2 cellular contexts compared by ENCODE assay signal in genomic region chr6:134026597-134026996, GRCh38.
A peak's percentile ranks its signal among the peaks of the same experiment; 100 is the strongest.
TF ChIP-seq lines count a peak whose summit lies in the region.

No MANE protein-coding gene starts in this region.

TF ChIP-seq in A549, 52 proteins besides CTCF, POLR2A, EP300 and RAD21:
- TF ChIP-seq BHLHE40 (IDR thresholded peaks at IDR 0.05; ENCODE audit: low read depth, low read length) (no peak), ESRRA (IDR thresholded peaks at IDR 0.05; ENCODE audit: borderline replicate concordance, low read length) (no peak), CHD4 (IDR thresholded peaks at IDR 0.05; ENCODE audit: borderline replicate concordance) (no peak), HOXA7 (CRISPR knock-in tag; IDR thresholded peaks at IDR 0.05) (no peak), TFCP2L1 (CRISPR knock-in tag; IDR thresholded peaks at IDR 0.05) (no peak), RFX5 (IDR thresholded peaks at IDR 0.05) (no peak), KDM1A (IDR thresholded peaks at IDR 0.05; ENCODE audit: low read depth) (no peak), FOSL2 (IDR thresholded peaks at IDR 0.05) (no peak), FOSL2 (CRISPR knock-in tag; IDR thresholded peaks at IDR 0.05) (no peak), HOXB5 (CRISPR knock-in tag; IDR thresholded peaks at IDR 0.05) (no peak), MAX (IDR thresholded peaks at IDR 0.05) (no peak), E2F6 (IDR thresholded peaks at IDR 0.05; ENCODE audit: borderline replicate concordance, low read depth) (no peak), JUN (IDR thresholded peaks at IDR 0.05) (no peak), CBX8 (IDR thresholded peaks at IDR 0.05) (no peak), RCOR1 (IDR thresholded peaks at IDR 0.05; ENCODE audit: low read depth, low read length) (no peak), CHD2 (IDR thresholded peaks at IDR 0.05; ENCODE audit: low read length, partially characterized antibody) (no peak), HES2 (IDR thresholded peaks at IDR 0.05) (no peak), PBX3 (IDR thresholded peaks at IDR 0.05) (no peak), NR3C1 (IDR thresholded peaks at IDR 0.05) (no peak), POLR2AphosphoS2 (conservative IDR thresholded peaks at IDR 0.05; ENCODE audit: low read length) (no peak)

TF ChIP-seq in K562, 482 proteins besides CTCF, POLR2A, EP300 and RAD21:
- TF ChIP-seq SOX6 (IDR thresholded peaks at IDR 0.05), result 0 out of 2 replicates have a peak, but pooled peaks have one; percentile 13
- TF ChIP-seq FOSL1 (tag; conservative IDR thresholded peaks at IDR 0.05), result peak; percentile 74
- peak; percentile 82 for TF ChIP-seq ATF3 (IDR thresholded peaks at IDR 0.05)
- TF ChIP-seq ATF3 (CRISPR knock-in tag; conservative IDR thresholded peaks at IDR 0.05), result no peak
- TF ChIP-seq ZNF592 (IDR thresholded peaks at IDR 0.05), result peak; percentile 48; the same call in 1 of the 2 replicates
- TF ChIP-seq ARID1B (IDR thresholded peaks at IDR 0.05), result peak; percentile 54
- TF ChIP-seq CBFA2T3 (IDR thresholded peaks at IDR 0.05), result peak; percentile 29
- TF ChIP-seq ARID4B (CRISPR knock-in tag; IDR thresholded peaks at IDR 0.05), result no peak
- TF ChIP-seq SMARCE1 (IDR thresholded peaks at IDR 0.05), result peak; percentile 23; the same call in 1 of the 2 replicates
- TF ChIP-seq SPI1 (IDR thresholded peaks at IDR 0.05; ENCODE audit: borderline replicate concordance, low read depth, low read length), result 0 out of 2 replicates have a peak, but pooled peaks have one; percentile 11
- peak; percentile 58 for TF ChIP-seq DPF2 (IDR thresholded peaks at IDR 0.05)
- peak; percentile 49; the same call in 1 of the 2 replicates for TF ChIP-seq JUN (IDR thresholded peaks at IDR 0.05; ENCODE audit: borderline replicate concordance, low read depth, low read length)
- no peak for TF ChIP-seq JUN (CRISPR knock-in tag; IDR thresholded peaks at IDR 0.05; ENCODE audit: borderline replicate concordance)
- peak; percentile 60 for TF ChIP-seq NFE2 (IDR thresholded peaks at IDR 0.05; ENCODE audit: low read depth)
- no peak for TF ChIP-seq ZNF277 (CRISPR knock-in tag; IDR thresholded peaks at IDR 0.05; ENCODE audit: borderline replicate concordance)
- no peak for TF ChIP-seq SRSF1 (IDR thresholded peaks at IDR 0.05; ENCODE audit: low read depth, low read length)
- no peak for TF ChIP-seq FOXA3 (CRISPR knock-in tag; conservative IDR thresholded peaks at IDR 0.05 in 1 of 2, IDR thresholded peaks at IDR 0.05 in 1 of 2)
- TF ChIP-seq SMARCA4 (IDR thresholded peaks at IDR 0.05), result peak; percentile 55; the same call in 1 of the 2 replicates
- no peak for TF ChIP-seq CREB3L1 (IDR thresholded peaks at IDR 0.05; ENCODE audit: borderline replicate concordance, low read depth)
- no peak for TF ChIP-seq TEAD2 (tag; IDR thresholded peaks at IDR 0.05)
- TF ChIP-seq JUND (IDR thresholded peaks at IDR 0.05; ENCODE audit: borderline replicate concordance, low read depth, low read length), result peak; percentile 82
- peak; percentile 66; the same call in 2 of the 3 replicates for TF ChIP-seq JUND (tag; IDR thresholded peaks at IDR 0.05; ENCODE audit: borderline replicate concordance, low read depth, low read length)
- TF ChIP-seq FOS (IDR thresholded peaks at IDR 0.05; ENCODE audit: extremely low read depth, insufficient read length), result peak; percentile 15
- no peak for TF ChIP-seq ZNF24 (IDR thresholded peaks at IDR 0.05)
- peak; percentile 83; the same call in 1 of the 2 replicates for TF ChIP-seq EHMT2 (IDR thresholded peaks at IDR 0.05)
TF ChIP-seq in K562: peak in this region for 15.
